In the genomic region with DNA sequence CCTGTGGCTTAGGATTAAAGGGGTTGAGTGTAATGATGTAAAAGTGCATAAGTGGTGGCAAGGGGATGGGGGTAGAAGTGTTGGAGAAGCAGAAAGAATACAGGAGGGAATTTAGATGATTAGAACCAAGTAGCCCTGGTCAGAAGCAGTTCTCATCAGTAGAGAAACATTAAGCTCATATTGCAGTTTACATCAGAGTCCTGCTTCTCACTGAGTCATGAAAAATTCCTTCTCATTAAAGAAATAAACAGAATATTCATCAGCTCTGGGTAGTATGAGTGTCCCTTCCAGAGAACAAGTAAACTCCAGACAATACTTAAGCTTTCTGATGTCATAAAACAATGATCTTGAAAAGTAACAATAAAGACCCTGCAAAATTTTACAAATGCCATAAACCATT, we compare ENCODE assay signal across 2 cellular contexts.
A peak's percentile ranks its signal among the peaks of the same experiment; 100 is the strongest.
TF ChIP-seq lines count a peak whose summit lies in the region.

No MANE protein-coding gene starts in this region.

TF ChIP-seq in IMR-90, 13 proteins besides CTCF, POLR2A, EP300 and RAD21:
- peak; percentile 62; the same call in 1 of the 2 replicates for TF ChIP-seq NFE2L2 (IDR thresholded peaks at IDR 0.05; ENCODE audit: low read depth, low read length)
- TF ChIP-seq MAFK (IDR thresholded peaks at IDR 0.05; ENCODE audit: low read depth, low read length) = peak; percentile 47
- TF ChIP-seq MXI1 (IDR thresholded peaks at IDR 0.05; ENCODE audit: borderline replicate concordance, low read depth, low read length) = no peak
- no peak for TF ChIP-seq RCOR1 (IDR thresholded peaks at IDR 0.05; ENCODE audit: insufficient replicate concordance, low read length)
- no peak for TF ChIP-seq CHD1 (IDR thresholded peaks at IDR 0.05; ENCODE audit: low read depth, low read length)
- TF ChIP-seq SMC3 (IDR thresholded peaks at IDR 0.05; ENCODE audit: low read depth, low read length) = no peak
- no peak for TF ChIP-seq RFX5 (IDR thresholded peaks at IDR 0.05; ENCODE audit: low read depth, low read length)
- peak; percentile 95 for TF ChIP-seq FOS (IDR thresholded peaks at IDR 0.05; ENCODE audit: low read depth, low read length)
- TF ChIP-seq, protein P1, sequence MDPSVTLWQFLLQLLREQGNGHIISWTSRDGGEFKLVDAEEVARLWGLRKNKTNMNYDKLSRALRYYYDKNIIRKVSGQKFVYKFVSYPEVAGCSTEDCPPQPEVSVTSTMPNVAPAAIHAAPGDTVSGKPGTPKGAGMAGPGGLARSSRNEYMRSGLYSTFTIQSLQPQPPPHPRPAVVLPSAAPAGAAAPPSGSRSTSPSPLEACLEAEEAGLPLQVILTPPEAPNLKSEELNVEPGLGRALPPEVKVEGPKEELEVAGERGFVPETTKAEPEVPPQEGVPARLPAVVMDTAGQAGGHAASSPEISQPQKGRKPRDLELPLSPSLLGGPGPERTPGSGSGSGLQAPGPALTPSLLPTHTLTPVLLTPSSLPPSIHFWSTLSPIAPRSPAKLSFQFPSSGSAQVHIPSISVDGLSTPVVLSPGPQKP (IDR thresholded peaks at IDR 0.05; ENCODE audit: borderline replicate concordance, low read depth, low read length) = no peak
- TF ChIP-seq CEBPB (IDR thresholded peaks at IDR 0.05; ENCODE audit: low read depth, low read length) = peak; percentile 65
- TF ChIP-seq BHLHE40 (IDR thresholded peaks at IDR 0.05; ENCODE audit: low read depth, low read length) = peak; percentile 37; the same call in 1 of the 2 replicates
- no peak for TF ChIP-seq MAZ (IDR thresholded peaks at IDR 0.05; ENCODE audit: borderline replicate concordance, low read depth, low read length)
- TF ChIP-seq, protein P2, sequence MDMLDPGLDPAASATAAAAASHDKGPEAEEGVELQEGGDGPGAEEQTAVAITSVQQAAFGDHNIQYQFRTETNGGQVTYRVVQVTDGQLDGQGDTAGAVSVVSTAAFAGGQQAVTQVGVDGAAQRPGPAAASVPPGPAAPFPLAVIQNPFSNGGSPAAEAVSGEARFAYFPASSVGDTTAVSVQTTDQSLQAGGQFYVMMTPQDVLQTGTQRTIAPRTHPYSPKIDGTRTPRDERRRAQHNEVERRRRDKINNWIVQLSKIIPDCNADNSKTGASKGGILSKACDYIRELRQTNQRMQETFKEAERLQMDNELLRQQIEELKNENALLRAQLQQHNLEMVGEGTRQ (IDR thresholded peaks at IDR 0.05; ENCODE audit: low read depth, low read length) = no peak
TF ChIP-seq in IMR-90: peak in this region for 5.

TF ChIP-seq in GM12891, 5 proteins besides CTCF, POLR2A, EP300 and RAD21 (continued from another document):
- TF ChIP-seq PAX5 (IDR thresholded peaks at IDR 0.05; ENCODE audit: insufficient read depth, low read length, severe bottlenecking) (no peak), SPI1 (IDR thresholded peaks at IDR 0.05; ENCODE audit: low read depth, low read length) (no peak), POU2F2 (IDR thresholded peaks at IDR 0.05; ENCODE audit: low read depth, low read length) (no peak), POLR2AphosphoS5 (IDR thresholded peaks at IDR 0.05; ENCODE audit: low read depth, low read length) (no peak)
